In the genomic region with DNA sequence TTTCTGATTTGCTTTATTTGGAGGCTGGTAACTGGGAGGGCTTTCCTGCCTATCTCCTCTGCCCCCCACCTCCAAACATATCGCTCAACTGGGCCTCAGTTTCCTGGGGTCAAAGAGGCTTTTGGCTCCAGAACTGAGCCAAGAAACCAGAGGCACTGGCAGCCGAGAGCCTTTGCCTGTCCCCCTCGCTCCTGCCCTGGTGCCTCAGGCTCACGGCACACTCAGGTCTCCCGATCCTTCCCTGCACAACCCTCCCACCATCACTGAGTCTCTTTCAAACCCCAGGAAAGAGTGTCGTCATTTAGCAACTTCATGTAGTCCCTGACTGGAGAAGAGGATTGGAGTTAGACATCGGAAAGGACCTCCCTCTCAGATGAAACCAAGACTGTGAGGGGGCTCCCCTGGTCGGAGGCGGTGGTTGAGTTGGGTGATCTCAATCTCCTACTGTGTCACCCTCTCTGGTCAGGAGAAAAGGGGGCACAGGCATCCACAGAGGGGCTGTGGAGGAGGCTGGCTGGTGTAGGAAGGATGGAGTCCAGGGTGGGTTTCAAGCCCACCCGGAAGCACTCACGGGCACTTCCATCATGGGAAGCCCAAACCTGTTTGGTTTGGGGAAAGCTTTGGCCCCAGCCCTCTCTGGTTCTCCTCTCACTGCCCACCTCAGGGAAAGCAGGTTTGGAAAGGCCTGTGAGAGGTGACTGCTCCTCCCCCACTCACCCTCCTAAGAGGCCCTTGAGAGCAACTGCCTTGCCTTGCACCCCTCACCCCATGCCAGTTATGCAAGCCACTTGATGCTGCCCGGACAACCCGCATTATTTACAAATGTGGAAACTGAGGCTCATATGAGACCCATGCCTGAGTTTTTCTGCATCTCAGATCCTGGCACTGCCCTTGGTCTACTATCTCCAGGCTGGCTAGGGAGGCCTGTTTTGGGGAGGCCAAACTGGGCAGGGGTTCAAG, we compare ENCODE assay signal across 14 cellular contexts.
A peak's percentile ranks its signal among the peaks of the same experiment; 100 is the strongest.
DNase-seq lines count a peak whose midpoint lies in the region; ATAC-seq and TF ChIP-seq lines count a peak whose summit lies in the region.
"Had no signal": no experiment of that assay in that cellular context is flagged by ENCODE, and none has a peak within 500 bp of the region (broad histone marks: within the 10 kb centered on the region; RNA-seq: fewer than 3 reads in every experiment).

No MANE protein-coding gene starts in this region.

- no peak overlapping the region for H3K23ac ChIP-seq in mesenchymal stem cell (ENCODE audit: low read length in 2 of 2)

- no peak overlapping the region for H4K8ac ChIP-seq in mesenchymal stem cell (ENCODE audit: low read length)

- no peaks in the 10 kb centered on the region for H3K9me3 ChIP-seq in GM23248 (ENCODE audit: low read depth)
- no peaks in the 10 kb centered on the region for H3K9me3 ChIP-seq in mesenchymal stem cell (ENCODE audit: control insufficient read depth, low read length)
- no peaks in the 10 kb centered on the region for H3K9me3 ChIP-seq in stomach smooth muscle (ENCODE audit: control insufficient read depth in 2 of 2, low read length in 2 of 2)

- no peak overlapping the region for H3K14ac ChIP-seq in mesenchymal stem cell (ENCODE audit: low read length in 2 of 2)

- H3K9ac ChIP-seq in GM23248: peak overlapping the region; percentile 76; the same call in 1 of the 2 replicates
- H3K9ac ChIP-seq in mesenchymal stem cell (ENCODE audit: low read length): no peak overlapping the region
- H3K9ac ChIP-seq in stomach smooth muscle (ENCODE audit: low read length in 2 of 2): peak overlapping the region; percentile 95 to 98

- H4K91ac ChIP-seq in mesenchymal stem cell (ENCODE audit: low read length): no peak overlapping the region

- H2AK5ac ChIP-seq in mesenchymal stem cell (ENCODE audit: low read length, severe bottlenecking): peak overlapping the region; percentile 60

- no peak for TF ChIP-seq CTCF in coronary artery (IDR thresholded peaks at IDR 0.05)

- no peak overlapping the region for H2BK5ac ChIP-seq in mesenchymal stem cell (ENCODE audit: low read depth, low read length, poor library complexity, severe bottlenecking)

- H3K4me1 ChIP-seq in GM23248 (ENCODE audit: insufficient read depth): peaks cover 69% of the 10 kb centered on the region
- peaks cover 68% of the 10 kb centered on the region for H3K4me1 ChIP-seq in mesenchymal stem cell (ENCODE audit: control insufficient read depth, insufficient read depth, low read depth, low read length)
- H3K4me1 ChIP-seq in stomach smooth muscle (ENCODE audit: control insufficient read depth, insufficient read depth, low read length): peaks cover 97% of the 10 kb centered on the region

- H3F3A ChIP-seq in GM23248 (ENCODE audit: insufficient read depth): peaks cover 46% of the 10 kb centered on the region

- ATAC-seq in GM18502 (IDR thresholded peaks at IDR 0.05; ENCODE audit: poor library complexity, unreplicated experiment): no peak

- H2BK12ac ChIP-seq in mesenchymal stem cell (ENCODE audit: low read length in 2 of 2): peak overlapping the region in 1 of 2 experiments; percentile 6

- DNase-seq in GM23248: no peak
- no peak for DNase-seq in coronary artery (ENCODE audit: low spot score)
- no peak for DNase-seq in mesenchymal stem cell
- DNase-seq in germinal center (ENCODE audit: low spot score): no peak
- no peak for DNase-seq in anterior cingulate cortex (lab: John Stamatoyannopoulos, UW)
- no peak for DNase-seq in DMS114 treated with DMSO at 0.1 percent for 48 hours (lab: John Stamatoyannopoulos, UW; ENCODE audit: unreplicated experiment)
- DNase-seq: activated naive CD4-positive, alpha-beta T cell treated with anti-CD3 and anti-CD28 coated beads, Interleukin-2, amount 10 ng/mL, durations not matched to agents 7 days and 5 days; C1 segment of cervical spinal cord; cerebellar nuclear complex; Karpas-422; NCI-H1930; SIG-M5 had no signal

- H3K79me2 ChIP-seq in GM23248 (ENCODE audit: insufficient read depth): peaks cover 100% of the 10 kb centered on the region

- H2BK15ac ChIP-seq in mesenchymal stem cell (ENCODE audit: low read depth, poor library complexity, severe bottlenecking): no peak overlapping the region

- in situ Hi-C loops in GM23248 (cut with MboI): no loop called here

- H3K27me3 ChIP-seq in GM23248 (replicated peaks; ENCODE audit: insufficient read depth) (no peaks in the 10 kb centered on the region), mesenchymal stem cell (ENCODE audit: control insufficient read depth in 1 of 2, insufficient read depth in 1 of 2, low read length in 2 of 2) (no peaks in the 10 kb centered on the region), stomach smooth muscle (ENCODE audit: control insufficient read depth in 1 of 2, insufficient read depth in 2 of 2, low read length in 2 of 2) (no peaks in the 10 kb centered on the region)

- peaks cover 14% of the 10 kb centered on the region for H3K79me1 ChIP-seq in mesenchymal stem cell (replicated peaks; ENCODE audit: low read length, poor library complexity, severe bottlenecking)

- H3K27ac ChIP-seq in GM23248 (no peak overlapping the region), coronary artery (peak overlapping the region; percentile 93 to 99), mesenchymal stem cell (ENCODE audit: low read length, poor library complexity, severe bottlenecking) (no peak overlapping the region), stomach smooth muscle (ENCODE audit: low read length) (peak overlapping the region; percentile 99)

- no peaks in the 10 kb centered on the region for H3K9me2 ChIP-seq in GM23248 (ENCODE audit: insufficient read depth)

- H2BK120ac ChIP-seq in mesenchymal stem cell (ENCODE audit: low read depth, low read length): no peak overlapping the region

- no peaks in the 10 kb centered on the region for H4K20me1 ChIP-seq in GM23248 (ENCODE audit: insufficient read depth)

- no peak overlapping the region for H3K4ac ChIP-seq in mesenchymal stem cell (ENCODE audit: low read depth in 1 of 2, low read length in 2 of 2)

- 97 to 98% methylated on average over 13 of the region's 13 CpGs for WGBS in GM23248 (ENCODE audit: low coverage in 1 of 2, low lambda C conversion rate in 2 of 2, missing lambda C conversion rate in 2 of 2), 2 experiments
- 95% methylated on average over 13 of the region's 13 CpGs for WGBS in mesenchymal stem cell

- peak overlapping the region; percentile 79 for H3K4me3 ChIP-seq in GM23248
- peak overlapping the region; percentile 99 for H3K4me3 ChIP-seq in coronary artery
- no peak overlapping the region for H3K4me3 ChIP-seq in mesenchymal stem cell (ENCODE audit: insufficient read depth in 1 of 2, low read depth in 1 of 2, low read length in 2 of 2)
- H3K4me3 ChIP-seq in stomach smooth muscle (ENCODE audit: low read length in 2 of 2): peak overlapping the region; percentile 98 to 99

- peak overlapping the region; percentile 86 for H3K4me2 ChIP-seq in GM23248 (ENCODE audit: unreplicated experiment)
- no peak overlapping the region for H3K4me2 ChIP-seq in mesenchymal stem cell (ENCODE audit: low read length, poor library complexity, severe bottlenecking)

- H3K18ac ChIP-seq in mesenchymal stem cell (ENCODE audit: low read depth in 1 of 2, low read length in 2 of 2): no peak overlapping the region

- H2AFZ ChIP-seq in GM23248 (no peak overlapping the region), mesenchymal stem cell (ENCODE audit: low read depth, low read length) (no peak overlapping the region)

- H3K36me3 ChIP-seq in GM23248 (ENCODE audit: low read depth): no peaks in the 10 kb centered on the region
- H3K36me3 ChIP-seq in mesenchymal stem cell (ENCODE audit: control insufficient read depth in 1 of 2, insufficient read depth in 2 of 2, low read depth in 1 of 2, low read length in 2 of 2): peaks cover 11 to 15% of the 10 kb centered on the region in 2 experiments
- H3K36me3 ChIP-seq in stomach smooth muscle (ENCODE audit: control insufficient read depth in 2 of 2, insufficient read depth in 2 of 2, low read length in 2 of 2): peaks cover 3 to 7% of the 10 kb centered on the region in 2 donors

Comparison
In these comparisons a context has a peak if more than half of its experiments do, and no peak if none do; other contexts are left out.
1. H3K27ac ChIP-seq: peak in coronary artery (2 of 2) and stomach smooth muscle (single experiment); none in GM23248 (single experiment) and mesenchymal stem cell (single experiment).
2. H3K4me3 ChIP-seq: peak in GM23248 (single experiment), coronary artery (single experiment) and stomach smooth muscle (2 of 2); none in mesenchymal stem cell (0 of 2).